In the genomic region with DNA sequence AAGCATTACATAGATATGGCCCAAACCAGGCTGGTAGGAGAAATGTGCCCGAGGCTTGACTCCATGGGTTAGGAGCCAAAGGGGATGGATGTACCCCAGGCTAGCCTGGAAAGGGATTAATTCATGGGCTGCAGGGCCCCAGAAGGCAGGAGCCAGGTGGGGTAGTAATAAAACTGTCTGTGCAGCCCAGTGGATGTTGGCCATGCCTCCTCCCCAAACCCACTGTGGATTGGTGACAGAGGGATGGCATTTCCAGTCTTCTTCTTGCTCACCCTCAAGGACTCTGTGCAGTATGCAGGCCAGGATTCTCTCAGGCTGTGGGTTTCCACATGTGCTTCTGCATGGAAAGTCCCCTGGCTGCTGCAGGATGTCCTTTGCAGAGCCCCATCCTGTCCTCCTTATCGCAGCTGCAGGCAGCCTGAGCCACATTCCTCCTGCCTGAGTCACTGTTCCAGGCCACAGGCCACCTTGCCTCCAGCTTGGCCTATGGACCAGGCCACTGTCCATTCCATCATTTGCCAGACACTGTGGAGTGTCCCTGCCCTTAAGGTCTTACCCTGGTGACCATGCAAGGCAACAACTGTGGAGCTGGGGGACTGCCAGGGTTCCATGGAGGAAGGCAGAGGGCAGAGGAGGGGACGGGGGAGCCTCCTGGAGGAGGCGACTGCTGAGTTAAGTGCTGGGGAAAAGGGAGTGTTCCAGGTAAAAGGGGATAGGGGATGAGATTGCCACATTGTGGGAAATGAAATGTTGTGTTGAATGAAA, we compare ENCODE assay signal across 9 cellular contexts. TPM values are rescaled to one million over a fixed set of nuclear protein-coding genes. Genes with fewer than 3 reads are reported as not detected.
DNase-seq lines count a peak whose midpoint lies in the region; ATAC-seq and TF ChIP-seq lines count a peak whose summit lies in the region.
"Had no signal": no experiment of that assay in that cellular context is flagged by ENCODE, and none has a peak within 500 bp of the region (broad histone marks: within the 10 kb centered on the region; RNA-seq: fewer than 3 reads in every experiment).

No MANE protein-coding gene starts in this region.

- H3K27ac ChIP-seq in uterus: peak overlapping the region; percentile 12 to 41
- H3K27ac ChIP-seq in naive thymus-derived CD4-positive, alpha-beta T cell (ENCODE audit: low read depth, low read length): no peak overlapping the region

- H3K9me3 ChIP-seq in Caco-2 (no peaks in the 10 kb centered on the region), uterus (no peaks in the 10 kb centered on the region)
- H3K9me3 ChIP-seq in naive thymus-derived CD4-positive, alpha-beta T cell (ENCODE audit: control insufficient read depth in 2 of 3, low read length in 3 of 3): no peaks in the 10 kb centered on the region

- H3K4me1 Mint-ChIP-seq in Caco-2 (ENCODE audit: low read depth, unreplicated experiment): peaks cover 20% of the 10 kb centered on the region
- peaks cover 5% of the 10 kb centered on the region for H3K4me1 Mint-ChIP-seq in activated T-helper 17 cell treated with anti-CD3 and anti-CD28 coated beads, Interleukin-2, amount 50 U/mL, for 72 hours
- H3K4me1 Mint-ChIP-seq in naive thymus-derived CD4-positive, alpha-beta T cell: peaks cover 0 to 12% (median 0%) of the 10 kb centered on the region in 7 donors

- H3K27me3 Mint-ChIP-seq in Caco-2 (ENCODE audit: insufficient read depth, unreplicated experiment): no peaks in the 10 kb centered on the region
- no peaks in the 10 kb centered on the region for H3K27me3 Mint-ChIP-seq in activated T-helper 17 cell treated with anti-CD3 and anti-CD28 coated beads, Interleukin-2, amount 50 U/mL, for 72 hours
- H3K27me3 Mint-ChIP-seq in naive thymus-derived CD4-positive, alpha-beta T cell: no peaks in the 10 kb centered on the region
- H3K27me3 Mint-ChIP-seq: activated naive CD8-positive, alpha-beta T cell had no signal

- H3K4me3 Mint-ChIP-seq in Caco-2 (ENCODE audit: unreplicated experiment): peak overlapping the region; percentile 29
- H3K4me3 Mint-ChIP-seq in activated T-helper 17 cell treated with anti-CD3 and anti-CD28 coated beads, Interleukin-2, amount 50 U/mL, for 72 hours: no peak overlapping the region
- no peak overlapping the region for H3K4me3 Mint-ChIP-seq in naive thymus-derived CD4-positive, alpha-beta T cell
- H3K4me3 Mint-ChIP-seq: activated naive CD8-positive, alpha-beta T cell had no signal

- H3K36me3 Mint-ChIP-seq in Caco-2 (ENCODE audit: insufficient read depth, unreplicated experiment): peaks cover 5% of the 10 kb centered on the region
- H3K36me3 Mint-ChIP-seq in activated T-helper 17 cell treated with anti-CD3 and anti-CD28 coated beads, Interleukin-2, amount 50 U/mL, for 72 hours (ENCODE audit: low read depth): no peaks in the 10 kb centered on the region
- H3K36me3 Mint-ChIP-seq in naive thymus-derived CD4-positive, alpha-beta T cell: no peaks in the 10 kb centered on the region

- H3K27me3 ChIP-seq in Caco-2 (replicated peaks; ENCODE audit: control insufficient read depth, insufficient read depth, low read length) (no peaks in the 10 kb centered on the region), uterus (no peaks in the 10 kb centered on the region)
- H3K27me3 ChIP-seq in naive thymus-derived CD4-positive, alpha-beta T cell (ENCODE audit: control insufficient read depth in 2 of 2, insufficient read depth in 2 of 2, low read length in 2 of 2): no peaks in the 10 kb centered on the region

- H3K9me3 Mint-ChIP-seq in Caco-2 (ENCODE audit: unreplicated experiment): no peaks in the 10 kb centered on the region
- H3K9me3 Mint-ChIP-seq in activated T-helper 17 cell treated with anti-CD3 and anti-CD28 coated beads, Interleukin-2, amount 50 U/mL, for 72 hours: no peaks in the 10 kb centered on the region
- H3K9me3 Mint-ChIP-seq in naive thymus-derived CD4-positive, alpha-beta T cell: no peaks in the 10 kb centered on the region

- H3K4me1 ChIP-seq in Caco-2: peaks cover 25% of the 10 kb centered on the region
- H3K4me1 ChIP-seq in uterus: no peaks in the 10 kb centered on the region
- H3K4me1 ChIP-seq in naive thymus-derived CD4-positive, alpha-beta T cell (ENCODE audit: control insufficient read depth in 2 of 2, insufficient read depth in 2 of 2, low read length in 2 of 2): no peaks in the 10 kb centered on the region

- POLR2A ChIA-PET in Caco-2 (lab: Charles Lee): no interaction called here
- POLR2A ChIA-PET in naive thymus-derived CD4-positive, alpha-beta T cell (lab: Charles Lee): no interaction called here

- peak; percentile 66 for ATAC-seq in HG02798 (IDR thresholded peaks at IDR 0.05; ENCODE audit: poor library complexity, unreplicated experiment)
- no peak for ATAC-seq in activated T-helper 17 cell treated with anti-CD3 and anti-CD28 coated beads, Interleukin-2, amount 50 U/mL, for 72 hours (replicated peaks)
- ATAC-seq in naive thymus-derived CD4-positive, alpha-beta T cell: no peak

- H3K36me3 ChIP-seq in Caco-2 (ENCODE audit: control insufficient read depth, insufficient read depth, low read length): no peaks in the 10 kb centered on the region
- H3K36me3 ChIP-seq in uterus: no peaks in the 10 kb centered on the region
- no peaks in the 10 kb centered on the region for H3K36me3 ChIP-seq in naive thymus-derived CD4-positive, alpha-beta T cell (ENCODE audit: control insufficient read depth in 2 of 3, insufficient read depth in 3 of 3, low read length in 3 of 3)

- intact Hi-C loops in Caco-2 (cut with micrococcal nuclease; ENCODE audit: unreplicated experiment): loop anchor here (2.0 to 10.0 kb wide), 2 partner anchors 38 to 54 kb away; a partner anchor contains a TSS
- intact Hi-C loops in uterus (cut with DNase I; ENCODE audit: low total_unique reads): no loop called here
- intact Hi-C loops in naive thymus-derived CD4-positive, alpha-beta T cell (cut with micrococcal nuclease): no loop called here

- H3K4me3 ChIP-seq in Caco-2 (ENCODE audit: low read depth, low read length) (no peak overlapping the region), uterus (no peak overlapping the region)
- H3K4me3 ChIP-seq in naive thymus-derived CD4-positive, alpha-beta T cell (ENCODE audit: low read length): no peak overlapping the region

- H3K27ac Mint-ChIP-seq in Caco-2 (ENCODE audit: unreplicated experiment): peak overlapping the region; percentile 75
- H3K27ac Mint-ChIP-seq in activated T-helper 17 cell treated with anti-CD3 and anti-CD28 coated beads, Interleukin-2, amount 50 U/mL, for 72 hours: peak overlapping the region; percentile 8
- H3K27ac Mint-ChIP-seq in naive thymus-derived CD4-positive, alpha-beta T cell: no peak overlapping the region
- H3K27ac Mint-ChIP-seq: activated naive CD8-positive, alpha-beta T cell had no signal

- BruUV-seq in Caco-2 (replicated peaks; lab: Mats Ljungman, UMichigan): no TSS peak

- DNase-seq in Caco-2 (peak; percentile 77 to 88), iPS-NIHi7 (ENCODE audit: extremely low spot score) (peak; percentile 82), uterus (peak; percentile 23 to 59), NCI-H2171 (lab: John Stamatoyannopoulos, UW) (no peak), DMS 273 treated with DMSO at 0.1 percent for 48 hours (lab: John Stamatoyannopoulos, UW) (no peak)
- no peak for DNase-seq in naive thymus-derived CD4-positive, alpha-beta T cell

- no peak for TF ChIP-seq CTCF in Caco-2 (IDR thresholded peaks at IDR 0.05; ENCODE audit: insufficient read depth in 1 of 2, low read depth in 1 of 2, low read length in 1 of 2, severe bottlenecking in 1 of 2, unreplicated experiment in 1 of 2)
- no peak for TF ChIP-seq CTCF in uterus (IDR thresholded peaks at IDR 0.05)

- TF ChIP-seq POLR2A in uterus (IDR thresholded peaks at IDR 0.05): no peak

- CTCF ChIA-PET in Caco-2 (lab: Charles Lee): no interaction called here
- CTCF ChIA-PET in naive thymus-derived CD4-positive, alpha-beta T cell (lab: Charles Lee): no interaction called here

RNA-seq across cellular contexts. Expression of a gene that starts 38.9 kb away (rescaled TPM):
- total RNA-seq in Caco-2 (2022): 22.7 and 26.6 TPM in 2 replicates
- total RNA-seq in activated T-helper 17 cell treated with anti-CD3 and anti-CD28 coated beads, Interleukin-2, amount 50 U/mL, for 72 hours: 10 to 100 TPM; 20.6 to 22.0 TPM
- total RNA-seq in uterus: 10 to 100 TPM in 1 of 4 donors, 1 to 10 TPM in 1, under 1 TPM in 1, not detected in 1; 0.26 to 14.9 (median 7.0) TPM
- total RNA-seq in naive thymus-derived CD4-positive, alpha-beta T cell: 10 to 100 TPM; 20.6 to 26.8 (median 25.7) TPM
- polyA plus RNA-seq in naive thymus-derived CD4-positive, alpha-beta T cell: 10 to 100 TPM; 20.2 to 26.1 TPM

Comparison
In these comparisons a context has a peak if more than half of its experiments do, and no peak if none do; other contexts are left out.
1. DNase-seq: peak in Caco-2 (2 of 2), iPS-NIHi7 (single experiment) and uterus (2 of 2); none in NCI-H2171 (single experiment), naive thymus-derived CD4-positive, alpha-beta T cell (0 of 9) and DMS 273 treated with DMSO at 0.1 percent for 48 hours (single experiment).
2. H3K27ac Mint-ChIP-seq: peak in Caco-2 (single experiment) and activated T-helper 17 cell treated with anti-CD3 and anti-CD28 coated beads, Interleukin-2, amount 50 U/mL, for 72 hours (single experiment); none in naive thymus-derived CD4-positive, alpha-beta T cell (0 of 9).